In the genomic region with DNA sequence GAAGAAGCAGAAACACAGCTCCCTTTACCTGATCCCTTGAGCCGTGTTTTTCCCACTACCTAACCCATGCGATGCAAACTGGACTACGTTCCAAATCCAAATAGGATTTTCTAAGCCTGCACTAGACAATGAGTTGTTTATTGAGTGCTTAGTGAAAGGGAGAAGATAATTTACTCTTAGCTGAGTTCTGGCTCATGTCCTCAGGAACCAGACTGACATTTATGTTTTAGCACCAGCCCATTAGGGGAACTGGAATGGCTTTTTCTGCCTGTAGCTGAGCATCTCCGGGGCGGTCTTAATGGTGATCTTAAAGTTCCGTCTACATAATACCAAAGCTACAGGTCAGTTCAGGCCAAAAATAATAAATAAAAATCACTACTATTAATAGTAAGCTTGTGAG, we compare ENCODE assay signal across 13 cellular contexts.
"Had no signal": no experiment of that assay in that cellular context is flagged by ENCODE, and none has a peak within 500 bp of the region (broad histone marks: within the 10 kb centered on the region; RNA-seq: fewer than 3 reads in every experiment).

No MANE protein-coding gene starts in this region.

- H3K36me3 ChIP-seq: brain microvascular endothelial cell, sigmoid colon, tibial artery, uterus had no signal

- ATAC-seq: activated CD4-positive, CD25-positive, alpha-beta regulatory T cell treated with anti-CD3 and anti-CD28 coated beads, Interleukin-2, amount 50 U/mL, for 24 hours had no signal

- H3K4me3 ChIP-seq: sigmoid colon, tibial artery, uterus had no signal

- H3K27me3 ChIP-seq: brain microvascular endothelial cell, sigmoid colon, tibial artery, uterus had no signal

- FAIRE-seq: endothelial cell of umbilical vein, kidney had no signal

- H3K4me3 Mint-ChIP-seq: neural crest cell had no signal

- H3K4me1 ChIP-seq: uterus had no signal

- H3K27ac ChIP-seq: brain microvascular endothelial cell, tibial artery, uterus had no signal

- DNase-seq: activated naive CD4-positive, alpha-beta T cell; anterior cingulate cortex; brain microvascular endothelial cell; cerebellar nuclear complex; effector CD8-positive, alpha-beta T cell; kidney; sigmoid colon; stimulated activated CD4-positive, alpha-beta T cell treated with anti-CD3 and anti-CD28 coated beads, Interleukin-1b, Interleukin-23, amount 100 ng/mL, for 48 hours; tibial artery; uterus had no signal

- H3K9me3 ChIP-seq: sigmoid colon, tibial artery, uterus had no signal

- H3K4me1 Mint-ChIP-seq: neural crest cell had no signal

- H3K9me3 Mint-ChIP-seq: neural crest cell had no signal
